Comparison of ENCODE assay signal across 7 cellular contexts in genomic region chr11:36289226-36289852, GRCh38. TPM values are rescaled to one million over a fixed set of nuclear protein-coding genes. Genes with fewer than 3 reads are reported as not detected.
DNase-seq lines count a peak whose midpoint lies in the region; ATAC-seq, FAIRE-seq and TF ChIP-seq lines count a peak whose summit lies in the region.

Gene COMMD9 (minus strand): TSS chr11:36289424. CDS start chr11:36289412, 12 bp downstream.

- H3K27ac ChIP-seq in hepatocyte: peak within 1 kb of the TSS; percentile 68

- no peaks in the 10 kb centered on the region for H3K27me3 ChIP-seq in hepatocyte

- H3K9me3 ChIP-seq in hepatocyte (ENCODE audit: low read depth): no peaks in the 10 kb centered on the region

- peak within 1 kb of the TSS; percentile 98 for H2AFZ ChIP-seq in hepatocyte

- H3K4me2 ChIP-seq in hepatocyte: peak within 1 kb of the TSS; percentile 73

- FAIRE-seq in GM18507 (lab: Jason Lieb, UNC): peak; percentile 95

- peak within 1 kb of the TSS; percentile 83 for H3K4me3 ChIP-seq in hepatocyte

- DNase-seq in GM18507 (ENCODE audit: extremely low spot score, insufficient read length, low read depth): peak; percentile 92
- peak; percentile 86 for DNase-seq in NCI-H2029 treated with DMSO at 0.1 percent for 48 hours (lab: John Stamatoyannopoulos, UW)
- peak; percentile 92 for DNase-seq in T-helper 9 cell
- peak; percentile 96 for DNase-seq in astrocyte of the hippocampus (ENCODE audit: low read depth, low spot score)
- DNase-seq in hepatocyte (ENCODE audit: low spot score): peak; percentile 97
- DNase-seq in renal cortical epithelial cell (ENCODE audit: low read depth): peak; percentile 87

- 2% methylated on average over 31 of the region's 31 CpGs for WGBS in hepatocyte (ENCODE audit: low lambda C conversion rate, missing lambda C conversion rate)

- no peaks in the 10 kb centered on the region for H3K9me2 ChIP-seq in hepatocyte (replicated peaks; ENCODE audit: insufficient read depth)

- no peak for TF ChIP-seq CTCF in hepatocyte (IDR thresholded peaks at IDR 0.05; ENCODE audit: poor library complexity)

- H3K4me1 ChIP-seq in hepatocyte (ENCODE audit: insufficient read depth): no peaks in the 10 kb centered on the region

- ATAC-seq in HG02981 (IDR thresholded peaks at IDR 0.05; ENCODE audit: unreplicated experiment): peak; percentile 100

- H3K79me2 ChIP-seq in hepatocyte: peaks cover 37% of the 10 kb centered on the region

- no peaks in the 10 kb centered on the region for H4K20me1 ChIP-seq in hepatocyte (ENCODE audit: insufficient read depth, poor library complexity, severe bottlenecking)

- no peaks in the 10 kb centered on the region for H3K36me3 ChIP-seq in hepatocyte (replicated peaks; ENCODE audit: insufficient read depth, low read depth)

RNA-seq across cellular contexts. Expression of gene COMMD9, which starts in this region (rescaled TPM):
- 50.3 and 55.4 TPM in 2 replicates for total RNA-seq in hepatocyte
- polyA plus RNA-seq in hepatocyte: 95.3 and 96.9 TPM in 2 replicates
- total RNA-seq in renal cortical epithelial cell: 37.7 and 57.9 TPM in 2 replicates

Comparison
In these comparisons a context has a peak if more than half of its experiments do, and no peak if none do; other contexts are left out.
1. Peak in every context shown above with its lines: DNase-seq, ATAC-seq, H3K4me3 ChIP-seq and H3K27ac ChIP-seq.